In genomic region chr16:47584464-47585225, GRCh38 we compare ENCODE assay signal across 1 cellular context.
TF ChIP-seq lines count a peak whose summit lies in the region.

No MANE protein-coding gene starts in this region.

TF ChIP-seq in K562, 482 proteins besides CTCF, POLR2A, EP300 and RAD21 (continued from another document):
- no peak for TF ChIP-seq CHD7 (IDR thresholded peaks at IDR 0.05; ENCODE audit: low read depth, low read length)
- peak in 1 of 2 experiments; percentile 85 for TF ChIP-seq NCOA2 (IDR thresholded peaks at IDR 0.05; ENCODE audit: partially characterized antibody in 2 of 2)
- TF ChIP-seq BRD4 (IDR thresholded peaks at IDR 0.05), result no peak
- no peak for TF ChIP-seq MED1 (CRISPR knock-in tag; IDR thresholded peaks at IDR 0.05; ENCODE audit: borderline replicate concordance)
- TF ChIP-seq ZBTB7A (IDR thresholded peaks at IDR 0.05; ENCODE audit: borderline replicate concordance, control insufficient read depth, low read depth, low read length), result no peak
- no peak for TF ChIP-seq HDAC1 (IDR thresholded peaks at IDR 0.05)
- peak; percentile 36; the same call in 1 of the 2 replicates for TF ChIP-seq SPI1 (IDR thresholded peaks at IDR 0.05; ENCODE audit: borderline replicate concordance, low read depth, low read length)
- TF ChIP-seq, protein P1, sequence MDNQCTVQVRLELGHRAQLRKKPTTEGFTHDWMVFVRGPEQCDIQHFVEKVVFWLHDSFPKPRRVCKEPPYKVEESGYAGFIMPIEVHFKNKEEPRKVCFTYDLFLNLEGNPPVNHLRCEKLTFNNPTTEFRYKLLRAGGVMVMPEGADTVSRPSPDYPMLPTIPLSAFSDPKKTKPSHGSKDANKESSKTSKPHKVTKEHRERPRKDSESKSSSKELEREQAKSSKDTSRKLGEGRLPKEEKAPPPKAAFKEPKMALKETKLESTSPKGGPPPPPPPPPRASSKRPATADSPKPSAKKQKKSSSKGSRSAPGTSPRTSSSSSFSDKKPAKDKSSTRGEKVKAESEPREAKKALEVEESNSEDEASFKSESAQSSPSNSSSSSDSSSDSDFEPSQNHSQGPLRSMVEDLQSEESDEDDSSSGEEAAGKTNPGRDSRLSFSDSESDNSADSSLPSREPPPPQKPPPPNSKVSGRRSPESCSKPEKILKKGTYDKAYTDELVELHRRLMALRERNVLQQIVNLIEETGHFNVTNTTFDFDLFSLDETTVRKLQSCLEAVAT (IDR thresholded peaks at IDR 0.05), result no peak
- no peak for TF ChIP-seq RBM17 (IDR thresholded peaks at IDR 0.05; ENCODE audit: borderline replicate concordance, low read depth, low read length)
